ENCODE assay signal across 22 cellular contexts in genomic region chr1:100714599-100714998, GRCh38. TPM values are rescaled to one million over a fixed set of nuclear protein-coding genes. Genes with fewer than 3 reads are reported as not detected.
"Had no signal": no experiment of that assay in that cellular context is flagged by ENCODE, and none has a peak within 500 bp of the region (broad histone marks: within the 10 kb centered on the region; RNA-seq: fewer than 3 reads in every experiment).

No MANE protein-coding gene starts in this region.

- H3K36me3 ChIP-seq: colonic mucosa, tibial nerve, upper lobe of right lung, vagina had no signal

- H3K9me3 ChIP-seq: colonic mucosa, psoas muscle, tibial nerve, upper lobe of right lung, vagina had no signal

- DNase-seq: colonic mucosa; dermis blood vessel endothelial cell; endodermal cell; erythroblast; foreskin keratinocyte; left colon; left ventricle myocardium superior; mesenchymal stem cell; midbrain; nephron progenitor cell; psoas muscle; retina; stimulated activated CD4-positive, alpha-beta T cell treated with anti-CD3 and anti-CD28 coated beads, Interleukin-2, amount 100 ng/mL, for 24 hours; stimulated activated CD4-positive, alpha-beta T cell treated with anti-CD3 and anti-CD28 coated beads, Interleukin-4, amount 100 ng/mL, for 4 hours; stimulated activated naive CD4-positive, alpha-beta T cell treated with Interleukin-2 at 50 U/mL for 16 hours; upper lobe of right lung had no signal

- H3K4me3 ChIP-seq: colonic mucosa, hepatocyte, lung, psoas muscle, tibial nerve, upper lobe of right lung, vagina had no signal

- H3K27ac Mint-ChIP-seq: endodermal cell, nephron progenitor cell had no signal

- H3K27me3 ChIP-seq: colonic mucosa, hepatocyte, tibial nerve, upper lobe of right lung, vagina had no signal

- FAIRE-seq: endothelial cell of umbilical vein had no signal

- ATAC-seq: foreskin keratinocyte, left colon, left ventricle myocardium superior, psoas muscle, sciatic nerve, upper lobe of right lung had no signal

- H3K27ac ChIP-seq: colonic mucosa, foreskin keratinocyte, hepatocyte, psoas muscle, tibial nerve, upper lobe of right lung, vagina had no signal

- H3K4me3 Mint-ChIP-seq: endodermal cell, nephron progenitor cell had no signal

- H3K4me1 ChIP-seq: colonic mucosa, foreskin keratinocyte, psoas muscle, upper lobe of right lung, vagina had no signal

RNA-seq across cellular contexts. Expression of gene VCAM1, which starts 4.9 kb away (rescaled TPM):
- total RNA-seq: foreskin keratinocyte had no signal
- polyA plus RNA-seq: foreskin keratinocyte had no signal
